Comparison of ENCODE assay signal across 8 cellular contexts in the genomic region with DNA sequence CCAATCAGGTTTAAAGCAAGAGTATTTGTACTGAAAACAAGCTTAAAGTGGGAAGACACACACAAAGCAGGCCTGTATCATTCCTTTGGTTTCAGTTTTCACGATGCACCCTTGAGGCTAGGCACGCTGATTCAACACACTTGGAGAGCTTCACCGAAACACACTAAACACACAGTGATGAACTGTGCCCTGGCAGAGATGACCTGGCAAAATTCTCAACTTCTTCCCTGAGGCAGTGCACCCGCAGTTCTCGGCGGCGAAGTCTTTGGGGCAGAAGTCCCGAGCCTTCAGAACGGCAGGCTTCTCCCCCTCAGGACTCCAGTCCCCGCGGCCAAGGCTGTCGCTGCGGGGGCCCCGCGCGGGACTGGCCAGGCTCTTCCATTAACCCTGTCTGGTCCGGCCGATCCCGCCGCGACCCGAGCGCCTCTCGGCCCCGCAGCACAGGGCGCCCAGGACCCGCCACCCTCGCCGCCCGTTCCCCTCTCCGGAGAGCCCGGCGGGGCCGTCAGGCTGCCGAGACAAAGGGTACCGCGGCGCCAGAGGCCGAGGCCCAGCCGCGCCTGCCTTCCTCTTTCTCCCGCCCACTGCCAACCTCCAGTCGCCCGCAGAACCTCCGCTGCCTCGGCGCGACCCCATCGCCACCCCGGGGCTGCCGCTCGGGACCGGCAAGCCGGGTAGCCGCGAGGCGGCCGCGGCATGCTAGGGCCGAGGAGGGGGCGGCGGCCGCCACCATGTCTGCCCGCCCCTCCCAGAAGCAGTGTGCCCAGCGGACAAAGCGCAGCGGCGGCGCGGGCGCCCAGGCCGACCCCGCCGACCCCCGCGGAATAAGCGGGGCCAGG. TPM values are rescaled to one million over a fixed set of nuclear protein-coding genes. Genes with fewer than 3 reads are reported as not detected.
A peak's percentile ranks its signal among the peaks of the same experiment; 100 is the strongest.
DNase-seq lines count a peak whose midpoint lies in the region; ATAC-seq, FAIRE-seq and TF ChIP-seq lines count a peak whose summit lies in the region.

No MANE protein-coding gene starts in this region.

- H3K36me3 Mint-ChIP-seq in IgD-negative memory B cell (peaks cover 14% of the 10 kb centered on the region), astrocyte (ENCODE audit: low read depth, unreplicated experiment) (peaks cover 3% of the 10 kb centered on the region)

- DNase-seq in DMS79 treated with DMSO at 0.1 percent for 48 hours (lab: John Stamatoyannopoulos, UW) (peak; percentile 14), T-helper 1 cell (peak in 4 of 5 donors; percentile 12 to 83 (median 35)), astrocyte (ENCODE audit: low read depth) (peak; percentile 87), hepatocyte (ENCODE audit: low spot score) (peak; percentile 74), retina (peak; percentile 85), DMS114 treated with DMSO at 0.1 percent for 48 hours (lab: John Stamatoyannopoulos, UW; ENCODE audit: unreplicated experiment) (no peak)

- H3K4me3 ChIP-seq in astrocyte (ENCODE audit: insufficient read depth, low read depth, low read length) (peak overlapping the region; percentile 87), hepatocyte (peak overlapping the region; percentile 80)

- H4K20me1 ChIP-seq in astrocyte (ENCODE audit: insufficient read depth, low read length) (peaks cover 42% of the 10 kb centered on the region), hepatocyte (ENCODE audit: insufficient read depth, poor library complexity, severe bottlenecking) (peaks cover 11% of the 10 kb centered on the region)

- FAIRE-seq in astrocyte (lab: Jason Lieb, UNC): no peak

- H2AFZ ChIP-seq in astrocyte (ENCODE audit: low read depth, low read length) (peak overlapping the region; percentile 31), hepatocyte (peak overlapping the region; percentile 90)

- H3K36me3 ChIP-seq in astrocyte (ENCODE audit: insufficient read depth, low read length): peaks cover 3% of the 10 kb centered on the region
- H3K36me3 ChIP-seq in hepatocyte (replicated peaks; ENCODE audit: insufficient read depth, low read depth): no peaks in the 10 kb centered on the region

- H3K79me2 ChIP-seq in astrocyte (ENCODE audit: insufficient read depth, low read length) (peaks cover 97% of the 10 kb centered on the region), hepatocyte (peaks cover 85% of the 10 kb centered on the region)

- H3K27me3 ChIP-seq in astrocyte (ENCODE audit: insufficient read depth, low read length) (no peaks in the 10 kb centered on the region), hepatocyte (no peaks in the 10 kb centered on the region)

- under 1% methylated on average over 45 of the region's 77 CpGs for WGBS in hepatocyte (ENCODE audit: low lambda C conversion rate, missing lambda C conversion rate)

- ATAC-seq in GM21515 (IDR thresholded peaks at IDR 0.05; ENCODE audit: unreplicated experiment): peak; percentile 36

- H3K27ac ChIP-seq in astrocyte (ENCODE audit: low read depth, low read length) (peak overlapping the region; percentile 99), hepatocyte (peak overlapping the region; percentile 100)

- H3K27ac Mint-ChIP-seq in IgD-negative memory B cell (peak overlapping the region; percentile 98 to 100 (median 99)), astrocyte (ENCODE audit: unreplicated experiment) (peak overlapping the region; percentile 95)

- H3K4me3 Mint-ChIP-seq in IgD-negative memory B cell (peak overlapping the region; percentile 98 to 99 (median 98)), astrocyte (ENCODE audit: unreplicated experiment) (peak overlapping the region; percentile 98)

- H3K27me3 Mint-ChIP-seq in IgD-negative memory B cell (no peaks in the 10 kb centered on the region), astrocyte (ENCODE audit: low read depth, unreplicated experiment) (no peaks in the 10 kb centered on the region)

- H3K4me1 ChIP-seq in astrocyte (ENCODE audit: insufficient read depth, low read length) (peaks cover 17% of the 10 kb centered on the region), hepatocyte (ENCODE audit: insufficient read depth) (peaks cover 28% of the 10 kb centered on the region)

- H3K9ac ChIP-seq in astrocyte (ENCODE audit: low read length): peak overlapping the region; percentile 96

- peaks cover 44 to 63% (median 47%) of the 10 kb centered on the region in 3 donors for H3K4me1 Mint-ChIP-seq in IgD-negative memory B cell
- peaks cover 23% of the 10 kb centered on the region for H3K4me1 Mint-ChIP-seq in astrocyte (ENCODE audit: low read depth, unreplicated experiment)

- H3K9me3 Mint-ChIP-seq in IgD-negative memory B cell: no peaks in the 10 kb centered on the region
- no peaks in the 10 kb centered on the region for H3K9me3 Mint-ChIP-seq in astrocyte (ENCODE audit: unreplicated experiment)

- no peaks in the 10 kb centered on the region for H3K9me3 ChIP-seq in astrocyte (ENCODE audit: insufficient read depth, low read depth, low read length)
- no peaks in the 10 kb centered on the region for H3K9me3 ChIP-seq in hepatocyte (ENCODE audit: low read depth)

- H3K4me2 ChIP-seq in astrocyte (ENCODE audit: low read length): peak overlapping the region; percentile 86
- H3K4me2 ChIP-seq in hepatocyte: peak overlapping the region; percentile 81

- no peak for TF ChIP-seq CTCF in astrocyte (IDR thresholded peaks at IDR 0.05; ENCODE audit: insufficient read depth, low read depth, low read length)
- TF ChIP-seq CTCF in hepatocyte (IDR thresholded peaks at IDR 0.05; ENCODE audit: poor library complexity): no peak

- H3K9me2 ChIP-seq in hepatocyte (replicated peaks; ENCODE audit: insufficient read depth): no peaks in the 10 kb centered on the region

RNA-seq across cellular contexts. Expression of gene GABPB1, which starts 0.8 kb away (rescaled TPM):
- polyA plus RNA-seq in IgD-negative memory B cell (31.4 TPM), hepatocyte (18.2 and 23.3 TPM in 2 replicates)
- total RNA-seq in astrocyte (33.5 and 35.7 TPM in 2 replicates), hepatocyte (35.7 and 38.7 TPM in 2 replicates)
